ENCODE assay signal across 8 cellular contexts in genomic region chr2:164479460-164479859, GRCh38.
DNase-seq lines count a peak whose midpoint lies in the region; ATAC-seq and TF ChIP-seq lines count a peak whose summit lies in the region.

No MANE protein-coding gene starts in this region.

- intact Hi-C loops in dorsolateral prefrontal cortex (cut with DNase I): loop anchor here in 1 of 2 donors (5.0 kb wide), 1 partner anchor 1297 kb away; no protein-coding TSS in a partner anchor

- H3K27ac ChIP-seq in dorsolateral prefrontal cortex: no peak overlapping the region

- H3K4me3 ChIP-seq in dorsolateral prefrontal cortex: no peak overlapping the region

- in situ Hi-C loops in G401 (cut with HindIII; ENCODE audit: low sequenced_read_pairs): no loop called here

- peak; percentile 15 to 81 (median 58) for TF ChIP-seq CTCF in dorsolateral prefrontal cortex (IDR thresholded peaks at IDR 0.05 in 54 of 56, conservative IDR thresholded peaks at IDR 0.05 in 2 of 56; ENCODE audit: low read depth in 1 of 56, partially characterized antibody in 56 of 56)

- no peaks in the 10 kb centered on the region for H3K27me3 ChIP-seq in dorsolateral prefrontal cortex

- DNase-seq in G401 (ENCODE audit: low spot score) (peak; percentile 37), NCI-H2227 treated with DMSO at 0.1 percent for 48 hours (lab: John Stamatoyannopoulos, UW) (peak; percentile 84), dorsolateral prefrontal cortex (peak in 7 of 10 donors; percentile 30 to 69 (median 47)), nucleus accumbens (lab: John Stamatoyannopoulos, UW) (peak in 33 of 56 donors; percentile 2 to 70 (median 20)), cortex of kidney (lab: John Stamatoyannopoulos, UW) (no peak)
- no peak for DNase-seq in activated effector memory CD4-positive, alpha-beta T cell treated with anti-CD3 and anti-CD28 coated beads, Interleukin-2, amount 50 U/mL, for 16 hours

- no peak for ATAC-seq in HG02678 (IDR thresholded peaks at IDR 0.05; ENCODE audit: unreplicated experiment)
- no peak for ATAC-seq in HG03378 (IDR thresholded peaks at IDR 0.05; ENCODE audit: unreplicated experiment)

Comparison
In these comparisons a context has a peak if more than half of its experiments do, and no peak if none do; other contexts are left out.
1. DNase-seq: peak in G401 (single experiment), NCI-H2227 treated with DMSO at 0.1 percent for 48 hours (single experiment), dorsolateral prefrontal cortex (7 of 10) and nucleus accumbens (33 of 56); none in activated effector memory CD4-positive, alpha-beta T cell treated with anti-CD3 and anti-CD28 coated beads, Interleukin-2, amount 50 U/mL, for 16 hours (single experiment) and cortex of kidney (single experiment).